In genomic region chr1:46394108-46394871, GRCh38 we compare ENCODE assay signal across 8 cellular contexts. TPM values are rescaled to one million over a fixed set of nuclear protein-coding genes. Genes with fewer than 3 reads are reported as not detected.
DNase-seq lines count a peak whose midpoint lies in the region; ATAC-seq and TF ChIP-seq lines count a peak whose summit lies in the region.

Gene FAAH (plus strand): TSS chr1:46394317. CDS start chr1:46394349, 32 bp downstream.

- in situ Hi-C loops in mammary epithelial cell (cut with MboI; ENCODE audit: low sequenced_read_pairs in 2 of 2) = no loop called here

- DNase-seq in NCI-H1092 treated with DMSO at 0.1 percent for 48 hours (lab: John Stamatoyannopoulos, UW) = peak; percentile 13
- no peak for DNase-seq in NCI-H1092 (lab: John Stamatoyannopoulos, UW)
- peak; percentile 52 for DNase-seq in SKM-1 (lab: John Stamatoyannopoulos, UW; ENCODE audit: unreplicated experiment)
- peak; percentile 73 for DNase-seq in mammary epithelial cell
- peak; percentile 87 for DNase-seq in iPS-NIHi7 (ENCODE audit: extremely low spot score)
- DNase-seq in sigmoid colon = peak; percentile 80

- no peak for TF ChIP-seq CTCF in mammary epithelial cell (conservative IDR thresholded peaks at IDR 0.05 in 1 of 2, IDR thresholded peaks at IDR 0.05 in 1 of 2; ENCODE audit: extremely low read depth in 1 of 2, insufficient read depth in 1 of 2, low read depth in 1 of 2, low read length in 2 of 2)
- no peak for TF ChIP-seq CTCF in sigmoid colon (IDR thresholded peaks at IDR 0.05)

- 27% methylated on average over 27 of the region's 75 CpGs for WGBS in mammary epithelial cell (ENCODE audit: low coverage, missing lambda C conversion rate)
- WGBS in sigmoid colon, 2 donors = 1 to 5% methylated on average over 75 of the region's 75 CpGs

- H3K4me2 ChIP-seq in mammary epithelial cell (ENCODE audit: insufficient read depth, low read depth, low read length) = peak within 1 kb of the TSS; percentile 85

- H3K9me3 ChIP-seq in mammary epithelial cell (replicated peaks; ENCODE audit: insufficient read depth, low read length) (peaks cover 17% of the 10 kb centered on the region), sigmoid colon (peaks cover 0 to 5% (median 0%) of the 10 kb centered on the region in 4 donors)

- H2AFZ ChIP-seq in mammary epithelial cell (ENCODE audit: low read depth, low read length) = peak within 1 kb of the TSS; percentile 91

- no peaks in the 10 kb centered on the region for H3K79me2 ChIP-seq in mammary epithelial cell (ENCODE audit: insufficient read depth, low read length)

- peak within 1 kb of the TSS; percentile 15 for H3K9ac ChIP-seq in mammary epithelial cell (ENCODE audit: insufficient read depth, low read length)

- intact Hi-C loops in mammary epithelial cell (cut with micrococcal nuclease) (loop anchor here (1.0 kb wide), 1 partner anchor 8 kb away; no protein-coding TSS in a partner anchor), sigmoid colon (cut with DNase I) (no loop called here)

- TF ChIP-seq POLR2A in sigmoid colon (IDR thresholded peaks at IDR 0.05) = no peak

- no peak for TF ChIP-seq EP300 in sigmoid colon (IDR thresholded peaks at IDR 0.05)

- H3K27me3 ChIP-seq in mammary epithelial cell (ENCODE audit: insufficient read depth, low read length) (no peaks in the 10 kb centered on the region), sigmoid colon (no peaks in the 10 kb centered on the region)

- H3K27ac ChIP-seq in mammary epithelial cell (ENCODE audit: insufficient read depth, low read depth, low read length) = no peak within 1 kb of the TSS
- H3K27ac ChIP-seq in sigmoid colon = peak within 1 kb of the TSS in 1 of 4 donors; percentile 37

- BruUV-seq in mammary epithelial cell (replicated peaks; lab: Mats Ljungman, UMichigan) = no TSS peak

- ATAC-seq in GM21825 (IDR thresholded peaks at IDR 0.05; ENCODE audit: unreplicated experiment) (no peak), HG03175 (IDR thresholded peaks at IDR 0.05; ENCODE audit: unreplicated experiment) (no peak)

- H3K36me3 ChIP-seq in mammary epithelial cell (ENCODE audit: insufficient read depth, low read length) (no peaks in the 10 kb centered on the region), sigmoid colon (no peaks in the 10 kb centered on the region)

- no peaks in the 10 kb centered on the region for H4K20me1 ChIP-seq in mammary epithelial cell (ENCODE audit: insufficient read depth, low read length)

- H3K4me1 ChIP-seq in mammary epithelial cell (ENCODE audit: insufficient read depth, low read length) = no peaks in the 10 kb centered on the region
- H3K4me1 ChIP-seq in sigmoid colon = peaks cover 0 to 17% (median 12%) of the 10 kb centered on the region in 4 donors

- H3K4me3 ChIP-seq in mammary epithelial cell (replicated peaks in 1 of 3; ENCODE audit: insufficient read depth in 1 of 3, low read depth in 2 of 3, low read length in 3 of 3) (peak within 1 kb of the TSS; percentile 17 to 61 (median 54)), sigmoid colon (peak within 1 kb of the TSS; percentile 39 to 71 (median 64))

- dilution Hi-C loops in mammary epithelial cell (cut with HindIII; ENCODE audit: low sequenced_read_pairs) = no loop called here

- CTCF ChIA-PET in mammary epithelial cell (lab: Charles Lee; ENCODE audit: low non-redundant PET) = no interaction called here

RNA-seq across cellular contexts. Expression of gene FAAH, which starts in this region (rescaled TPM):
- 10 to 100 TPM; 14.7 to 21.0 TPM for total RNA-seq in mammary epithelial cell
- polyA plus RNA-seq in mammary epithelial cell = 4.1 TPM
- polyA minus RNA-seq in mammary epithelial cell = 5.0 TPM
- total RNA-seq in sigmoid colon = 10 to 100 TPM in 3 of 4 donors, 1 to 10 TPM in 1; 5.4 to 17.9 (median 13.5) TPM
- 10 to 100 TPM in 1 of 3 donors, 1 to 10 TPM in 2; 7.2 to 48.1 (median 7.8) TPM for polyA plus RNA-seq in sigmoid colon
